Comparison of ENCODE assay signal across 8 cellular contexts in the genomic region with DNA sequence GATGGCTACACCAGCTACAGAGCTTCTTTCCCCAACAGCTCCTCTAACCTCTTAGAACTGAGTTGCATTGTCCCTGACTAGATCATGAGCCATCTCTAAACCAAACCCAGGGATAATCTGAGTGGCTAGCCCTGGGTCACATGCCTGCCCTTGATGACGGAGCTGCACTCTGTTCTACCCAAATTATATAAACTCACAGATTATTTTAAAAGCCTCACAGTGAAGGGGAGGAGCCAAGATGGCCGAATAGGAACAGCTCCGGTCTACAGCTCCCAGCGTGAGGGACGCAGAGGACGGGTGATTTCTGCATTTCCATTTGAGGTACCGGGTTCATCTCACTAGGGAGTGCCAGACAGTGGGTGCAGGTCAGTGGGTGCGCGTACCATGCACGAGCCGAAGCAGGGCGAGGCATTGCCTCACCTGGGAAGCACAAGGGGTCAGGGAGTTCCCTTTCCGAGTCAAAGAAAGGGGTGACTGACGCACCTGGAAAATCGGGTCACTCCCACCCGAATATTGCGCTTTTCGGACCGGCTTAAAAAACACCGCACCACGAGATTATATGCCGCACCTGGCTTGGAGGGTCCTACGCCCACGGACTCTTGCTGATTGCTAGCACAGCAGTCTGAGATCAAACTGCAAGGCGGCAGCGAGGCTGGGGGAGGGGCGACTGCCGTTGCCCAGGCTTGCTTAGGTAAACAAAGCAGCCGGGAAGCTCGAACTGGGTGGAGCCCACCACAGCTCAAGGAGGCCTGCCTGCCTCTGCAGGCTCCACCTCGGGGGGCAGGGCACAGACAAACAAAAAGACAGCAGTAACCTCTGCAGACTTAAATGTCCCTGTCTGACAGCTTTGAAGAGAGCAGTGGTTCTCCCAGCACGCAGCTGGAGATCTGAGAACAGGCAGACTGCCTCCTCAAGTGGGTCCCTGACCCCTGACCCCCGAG.
DNase-seq lines count a peak whose midpoint lies in the region; ATAC-seq and TF ChIP-seq lines count a peak whose summit lies in the region.
"Not testable (repeated sequence)": the region's sequence is repeated elsewhere in the genome, so short reads cannot be mapped to it uniquely, and the experiment has no call there.

No MANE protein-coding gene starts in this region.

- H3K27ac Mint-ChIP-seq in activated CD8-positive, alpha-beta T cell treated with anti-CD3 and anti-CD28 coated beads for 36 hours = peak overlapping the region; percentile 83
- H3K27ac Mint-ChIP-seq in activated naive CD8-positive, alpha-beta T cell treated with anti-CD3 and anti-CD28 coated beads, Interleukin-2, amount 10 ng/mL, durations not matched to agents 7 days and 5 days = peak overlapping the region; percentile 54
- H3K27ac Mint-ChIP-seq in nephron progenitor cell = peak overlapping the region; percentile 84
- H3K27ac Mint-ChIP-seq in type B pancreatic cell = peak overlapping the region; percentile 59

- peak; percentile 75 for ATAC-seq in activated CD8-positive, alpha-beta T cell treated with anti-CD3 and anti-CD28 coated beads for 36 hours
- ATAC-seq in activated naive CD8-positive, alpha-beta T cell treated with anti-CD3 and anti-CD28 coated beads, Interleukin-2, amount 10 ng/mL, durations not matched to agents 7 days and 5 days (ENCODE audit: low read depth) = not testable (repeated sequence)

- not testable (repeated sequence) for H3K4me1 ChIP-seq in KMS-11 (ENCODE audit: low read depth, poor library complexity, severe bottlenecking); iPS-15b (ENCODE audit: control insufficient read depth, insufficient read depth, low read length)

- not testable (repeated sequence) for H3K4me2 ChIP-seq in KMS-11

- H3K4me3 Mint-ChIP-seq in activated CD8-positive, alpha-beta T cell treated with anti-CD3 and anti-CD28 coated beads for 36 hours = peak overlapping the region; percentile 65
- peak overlapping the region; percentile 44 for H3K4me3 Mint-ChIP-seq in activated naive CD8-positive, alpha-beta T cell treated with anti-CD3 and anti-CD28 coated beads, Interleukin-2, amount 10 ng/mL, durations not matched to agents 7 days and 5 days
- H3K4me3 Mint-ChIP-seq in nephron progenitor cell (peak overlapping the region; percentile 74), type B pancreatic cell (peak overlapping the region; percentile 81)

- DNase-seq in DMS53 (lab: John Stamatoyannopoulos, UW) = peak; percentile 87
- peak; percentile 5 for DNase-seq in SW480 (ENCODE audit: low spot score)
- DNase-seq in activated CD8-positive, alpha-beta T cell treated with anti-CD3 and anti-CD28 coated beads for 36 hours = peak; percentile 13
- DNase-seq in activated naive CD8-positive, alpha-beta T cell treated with anti-CD3 and anti-CD28 coated beads, Interleukin-2, amount 10 ng/mL, durations not matched to agents 7 days and 5 days = peak; percentile 29
- DNase-seq in nephron progenitor cell; type B pancreatic cell (ENCODE audit: extremely low spot score, unreplicated experiment): not testable (repeated sequence)

- H3K4me3 ChIP-seq in KMS-11 (IDR thresholded peaks at IDR 0.05; ENCODE audit: insufficient read depth, low read depth, low read length) = not testable (repeated sequence)
- peak overlapping the region; percentile 18 for H3K4me3 ChIP-seq in iPS-15b (ENCODE audit: low read depth, low read length)

- TF ChIP-seq CTCF in KMS-11 (conservative IDR thresholded peaks at IDR 0.05; ENCODE audit: low read depth, low read length); activated CD8-positive, alpha-beta T cell treated with anti-CD3 and anti-CD28 coated beads for 36 hours (IDR thresholded peaks at IDR 0.05); nephron progenitor cell (IDR thresholded peaks at IDR 0.05); type B pancreatic cell (conservative IDR thresholded peaks at IDR 0.05): not testable (repeated sequence)

- intact Hi-C loops in activated CD8-positive, alpha-beta T cell treated with anti-CD3 and anti-CD28 coated beads for 36 hours (cut with micrococcal nuclease) = not testable (repeated sequence)

- not testable (repeated sequence) for H3K79me2 ChIP-seq in KMS-11 (ENCODE audit: insufficient read depth, low read depth)

- not testable (repeated sequence) for H3K9me3 ChIP-seq in iPS-15b (ENCODE audit: control insufficient read depth, insufficient read depth, low read length)

- H3K36me3 ChIP-seq in KMS-11 (ENCODE audit: insufficient read depth); iPS-15b (ENCODE audit: control insufficient read depth, insufficient read depth, low read length): not testable (repeated sequence)

- CTCF ChIA-PET in activated CD8-positive, alpha-beta T cell treated with anti-CD3 and anti-CD28 coated beads for 36 hours (lab: Charles Lee) = interaction anchor here (0.8 to 0.9 kb wide), 2 partner anchors 20 to 617 kb away, joined by 3 read pairs; no protein-coding TSS in a partner anchor

- H3K27ac ChIP-seq in KMS-11 = peak overlapping the region; percentile 34; the same call in 1 of the 2 replicates

- H4K20me1 ChIP-seq in KMS-11 (ENCODE audit: insufficient read depth) = not testable (repeated sequence)

- POLR2A ChIA-PET in activated CD8-positive, alpha-beta T cell treated with anti-CD3 and anti-CD28 coated beads for 36 hours (lab: Charles Lee); activated naive CD8-positive, alpha-beta T cell treated with anti-CD3 and anti-CD28 coated beads, Interleukin-2, amount 10 ng/mL, durations not matched to agents 7 days and 5 days (lab: Charles Lee): not testable (repeated sequence)

- H3K9ac ChIP-seq in KMS-11 = peak overlapping the region; percentile 32; the same call in 1 of the 2 replicates
- not testable (repeated sequence) for H3K9ac ChIP-seq in iPS-15b (ENCODE audit: low read depth, low read length)

- not testable (repeated sequence) for H3K4me1 Mint-ChIP-seq in activated CD8-positive, alpha-beta T cell treated with anti-CD3 and anti-CD28 coated beads for 36 hours (ENCODE audit: low read depth); activated naive CD8-positive, alpha-beta T cell treated with anti-CD3 and anti-CD28 coated beads, Interleukin-2, amount 10 ng/mL, durations not matched to agents 7 days and 5 days; nephron progenitor cell; type B pancreatic cell (ENCODE audit: unreplicated experiment)

- H3K27me3 Mint-ChIP-seq in activated CD8-positive, alpha-beta T cell treated with anti-CD3 and anti-CD28 coated beads for 36 hours; activated naive CD8-positive, alpha-beta T cell treated with anti-CD3 and anti-CD28 coated beads, Interleukin-2, amount 10 ng/mL, durations not matched to agents 7 days and 5 days; nephron progenitor cell (ENCODE audit: low read depth, poor library complexity); type B pancreatic cell: not testable (repeated sequence)

- H3K9me3 Mint-ChIP-seq in activated CD8-positive, alpha-beta T cell treated with anti-CD3 and anti-CD28 coated beads for 36 hours = peaks cover 12% of the 10 kb centered on the region
- H3K9me3 Mint-ChIP-seq in activated naive CD8-positive, alpha-beta T cell treated with anti-CD3 and anti-CD28 coated beads, Interleukin-2, amount 10 ng/mL, durations not matched to agents 7 days and 5 days = peaks cover 12% of the 10 kb centered on the region
- H3K9me3 Mint-ChIP-seq in nephron progenitor cell = peaks cover 44% of the 10 kb centered on the region
- H3K9me3 Mint-ChIP-seq in type B pancreatic cell = not testable (repeated sequence)

- H2AFZ ChIP-seq in KMS-11 (ENCODE audit: low read depth) = peak overlapping the region; percentile 12; the same call in 1 of the 2 replicates

- H3K36me3 Mint-ChIP-seq in activated CD8-positive, alpha-beta T cell treated with anti-CD3 and anti-CD28 coated beads for 36 hours (ENCODE audit: low read depth) = peaks cover 21% of the 10 kb centered on the region
- H3K36me3 Mint-ChIP-seq in activated naive CD8-positive, alpha-beta T cell treated with anti-CD3 and anti-CD28 coated beads, Interleukin-2, amount 10 ng/mL, durations not matched to agents 7 days and 5 days; type B pancreatic cell: not testable (repeated sequence)
- peaks cover 10% of the 10 kb centered on the region for H3K36me3 Mint-ChIP-seq in nephron progenitor cell (ENCODE audit: low read depth)

- H3K27me3 ChIP-seq in KMS-11 (ENCODE audit: insufficient read depth, low read depth); iPS-15b (ENCODE audit: control insufficient read depth, insufficient read depth, low read length): not testable (repeated sequence)
